ENCODE assay signal across 25 cellular contexts in the genomic region with DNA sequence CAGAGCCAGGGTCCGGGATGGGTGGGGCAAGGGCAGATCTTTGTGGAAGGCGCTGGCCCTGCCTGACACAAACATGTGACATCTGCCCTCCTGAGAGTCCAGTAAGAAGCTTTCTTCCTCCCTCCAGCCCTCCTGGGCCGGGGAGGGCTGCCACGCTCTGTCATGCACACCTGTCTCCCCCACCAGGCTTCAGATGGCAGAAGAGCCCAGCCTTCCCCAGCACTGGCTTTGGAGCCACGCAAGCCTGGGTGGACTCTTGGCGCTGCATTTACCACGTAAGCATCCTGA.
"Had no signal": no experiment of that assay in that cellular context is flagged by ENCODE, and none has a peak within 500 bp of the region (broad histone marks: within the 10 kb centered on the region; RNA-seq: fewer than 3 reads in every experiment).

No MANE protein-coding gene starts in this region.

- DNase-seq: activated CD4-positive, alpha-beta memory T cell treated with anti-CD3 and anti-CD28 coated beads, Interleukin-2, amount 10 ng/mL, durations not matched to agents 7 days and 5 days; activated CD4-positive, alpha-beta T cell treated with anti-CD3 and anti-CD28 coated beads for 36 hours; activated CD4-positive, alpha-beta T cell treated with anti-CD3 and anti-CD28 coated beads, Interleukin-2, amount 50 U/mL, for 1 hour; activated gamma-delta T cell treated with Interleukin-2 at 50 U/mL for 16 hours; activated naive CD4-positive, alpha-beta T cell treated with anti-CD3 and anti-CD28 coated beads, Interleukin-2, amount 10 ng/mL, durations not matched to agents 7 days and 5 days; activated naive CD8-positive, alpha-beta T cell treated with anti-CD3 and anti-CD28 coated beads for 36 hours; activated T-cell treated with anti-CD3 and anti-CD28 coated beads for 4 hours; activated T-cell treated with anti-CD3 and anti-CD28 coated beads, Interleukin-2, amount 50 U/mL, for 72 hours; KG1; NCI-H1048; NCI-H146; NCI-H187 treated with DMSO at 0.1 percent for 48 hours; NCI-H2081 treated with DMSO at 0.1 percent for 48 hours; NCI-H345; NCI-H510A; NCI-H748 treated with DMSO at 0.1 percent for 48 hours; T-cell; T-helper 2 cell; T1000 had no signal

- FAIRE-seq: TTC549 had no signal

- H3K4me3 Mint-ChIP-seq: activated CD4-positive, alpha-beta memory T cell treated with anti-CD3 and anti-CD28 coated beads, Interleukin-2, amount 10 ng/mL, durations not matched to agents 7 days and 5 days; activated CD4-positive, alpha-beta T cell treated with anti-CD3 and anti-CD28 coated beads for 36 hours; activated naive CD4-positive, alpha-beta T cell treated with anti-CD3 and anti-CD28 coated beads, Interleukin-2, amount 10 ng/mL, durations not matched to agents 7 days and 5 days; activated naive CD8-positive, alpha-beta T cell treated with anti-CD3 and anti-CD28 coated beads for 36 hours; activated T-cell treated with anti-CD3 and anti-CD28 coated beads, Interleukin-2, amount 50 U/mL, for 72 hours; IgD-negative memory B cell; T-cell had no signal

- H3K4me1 Mint-ChIP-seq: activated CD4-positive, alpha-beta memory T cell treated with anti-CD3 and anti-CD28 coated beads, Interleukin-2, amount 10 ng/mL, durations not matched to agents 7 days and 5 days; activated CD4-positive, alpha-beta T cell treated with anti-CD3 and anti-CD28 coated beads for 36 hours; activated naive CD4-positive, alpha-beta T cell treated with anti-CD3 and anti-CD28 coated beads, Interleukin-2, amount 10 ng/mL, durations not matched to agents 7 days and 5 days; activated naive CD8-positive, alpha-beta T cell treated with anti-CD3 and anti-CD28 coated beads for 36 hours; T-cell had no signal

- H3K4me3 ChIP-seq: SK-N-MC had no signal

- H3K36me3 Mint-ChIP-seq: activated naive CD4-positive, alpha-beta T cell treated with anti-CD3 and anti-CD28 coated beads, Interleukin-2, amount 10 ng/mL, durations not matched to agents 7 days and 5 days; activated naive CD8-positive, alpha-beta T cell treated with anti-CD3 and anti-CD28 coated beads for 36 hours; IgD-negative memory B cell; T-cell had no signal

- ATAC-seq: activated CD4-positive, alpha-beta T cell treated with anti-CD3 and anti-CD28 coated beads for 36 hours; activated T-cell treated with anti-CD3 and anti-CD28 coated beads, Interleukin-2, amount 50 U/mL, for 72 hours; Panc1; Right ventricle myocardium inferior; T-cell had no signal

- H3K27ac Mint-ChIP-seq: activated CD4-positive, alpha-beta memory T cell treated with anti-CD3 and anti-CD28 coated beads, Interleukin-2, amount 10 ng/mL, durations not matched to agents 7 days and 5 days; activated CD4-positive, alpha-beta T cell treated with anti-CD3 and anti-CD28 coated beads for 36 hours; activated naive CD4-positive, alpha-beta T cell treated with anti-CD3 and anti-CD28 coated beads, Interleukin-2, amount 10 ng/mL, durations not matched to agents 7 days and 5 days; activated naive CD8-positive, alpha-beta T cell treated with anti-CD3 and anti-CD28 coated beads for 36 hours; activated T-cell treated with anti-CD3 and anti-CD28 coated beads, Interleukin-2, amount 50 U/mL, for 72 hours; activated T-helper 2 cell treated with anti-CD3 and anti-CD28 coated beads, Interferon-gamma antibody, Interleukin-2, Interleukin-4, amounts not matched to agents 10 μg/mL and 5 μg/mL and 100 μg/mL, durations not matched to agents 14 hours and 24 hours and 36 hours; IgD-negative memory B cell; T-cell had no signal

- H3K27ac ChIP-seq: SK-N-MC had no signal

- H3K9me3 Mint-ChIP-seq: activated CD4-positive, alpha-beta memory T cell treated with anti-CD3 and anti-CD28 coated beads, Interleukin-2, amount 10 ng/mL, durations not matched to agents 7 days and 5 days; activated naive CD4-positive, alpha-beta T cell treated with anti-CD3 and anti-CD28 coated beads, Interleukin-2, amount 10 ng/mL, durations not matched to agents 7 days and 5 days; activated naive CD8-positive, alpha-beta T cell treated with anti-CD3 and anti-CD28 coated beads for 36 hours; activated T-cell treated with anti-CD3 and anti-CD28 coated beads, Interleukin-2, amount 50 U/mL, for 72 hours; activated T-helper 2 cell treated with anti-CD3 and anti-CD28 coated beads, Interferon-gamma antibody, Interleukin-2, Interleukin-4, amounts not matched to agents 10 μg/mL and 5 μg/mL and 100 μg/mL, durations not matched to agents 14 hours and 24 hours and 36 hours; T-cell had no signal
